1 cellular context compared by ENCODE assay signal in genomic region chr1:224061436-224061835, GRCh38.
TF ChIP-seq lines count a peak whose summit lies in the region.

No MANE protein-coding gene starts in this region.

TF ChIP-seq in HepG2, 621 proteins besides CTCF, POLR2A, EP300 and RAD21 (continued from another document):
- TF ChIP-seq, protein P1, sequence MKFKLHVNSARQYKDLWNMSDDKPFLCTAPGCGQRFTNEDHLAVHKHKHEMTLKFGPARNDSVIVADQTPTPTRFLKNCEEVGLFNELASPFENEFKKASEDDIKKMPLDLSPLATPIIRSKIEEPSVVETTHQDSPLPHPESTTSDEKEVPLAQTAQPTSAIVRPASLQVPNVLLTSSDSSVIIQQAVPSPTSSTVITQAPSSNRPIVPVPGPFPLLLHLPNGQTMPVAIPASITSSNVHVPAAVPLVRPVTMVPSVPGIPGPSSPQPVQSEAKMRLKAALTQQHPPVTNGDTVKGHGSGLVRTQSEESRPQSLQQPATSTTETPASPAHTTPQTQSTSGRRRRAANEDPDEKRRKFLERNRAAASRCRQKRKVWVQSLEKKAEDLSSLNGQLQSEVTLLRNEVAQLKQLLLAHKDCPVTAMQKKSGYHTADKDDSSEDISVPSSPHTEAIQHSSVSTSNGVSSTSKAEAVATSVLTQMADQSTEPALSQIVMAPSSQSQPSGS (CRISPR knock-in tag; IDR thresholded peaks at IDR 0.05) = no peak
- TF ChIP-seq MTF2 (CRISPR knock-in tag; IDR thresholded peaks at IDR 0.05; ENCODE audit: borderline replicate concordance) = no peak
